Comparison of ENCODE assay signal across 21 cellular contexts in the genomic region with DNA sequence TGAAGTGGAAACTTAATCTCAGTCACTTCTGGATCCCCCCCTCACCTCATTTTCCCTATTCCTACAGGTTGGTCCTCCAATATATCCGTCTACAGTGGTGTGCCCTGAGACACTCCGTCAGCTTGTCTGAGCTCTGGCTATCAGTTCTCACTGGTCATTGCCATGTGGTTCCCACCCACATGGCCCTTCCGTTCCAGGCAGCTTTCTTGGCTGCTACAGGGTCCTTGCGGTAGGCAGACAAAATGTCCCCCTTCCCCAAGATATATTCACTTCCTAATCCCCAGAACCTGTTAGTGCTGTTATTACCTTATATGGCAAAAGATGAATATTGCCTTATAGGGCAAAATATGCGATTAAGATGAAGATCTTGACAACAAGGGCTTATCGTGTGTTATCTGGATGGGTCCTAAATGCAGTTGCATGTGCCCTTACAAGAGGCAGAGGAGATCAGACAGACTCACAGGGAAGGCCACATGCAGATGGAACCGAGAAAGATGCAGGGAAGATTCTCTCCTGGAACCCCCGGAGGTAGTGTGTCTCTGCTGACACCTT. TPM values are rescaled to one million over a fixed set of nuclear protein-coding genes. Genes with fewer than 3 reads are reported as not detected.
"Had no signal": no experiment of that assay in that cellular context is flagged by ENCODE, and none has a peak within 500 bp of the region (broad histone marks: within the 10 kb centered on the region; RNA-seq: fewer than 3 reads in every experiment).

No MANE protein-coding gene starts in this region.

- H3K27ac Mint-ChIP-seq: activated B cell treated with CpG ODN at 0.5 μM for 24 hours; activated CD4-positive, alpha-beta T cell treated with anti-CD3 and anti-CD28 coated beads for 36 hours; activated naive CD8-positive, alpha-beta T cell treated with anti-CD3 and anti-CD28 coated beads, Interleukin-2, amount 50 U/mL, for 24 hours; dendritic cell treated with granulocyte-macrophage colony-stimulating factor and Interleukin-4, amounts not matched to agents 40 ng/mL and 50 ng/mL, for 4 days; immature natural killer cell; natural killer cell; stimulated activated memory B cell treated with anti-CD40 and anti-IgM and Interleukin-4, amounts not matched to agents 10 μg/mL and 1 μg/mL and 100 μg/mL, for 72 hours had no signal

- H3K4me1 Mint-ChIP-seq: activated B cell treated with CpG ODN at 0.5 μM for 24 hours; activated CD4-positive, alpha-beta T cell treated with anti-CD3 and anti-CD28 coated beads for 36 hours; immature natural killer cell; natural killer cell; stimulated activated memory B cell treated with anti-CD40 and anti-IgM and Interleukin-4, amounts not matched to agents 10 μg/mL and 1 μg/mL and 100 μg/mL, for 72 hours had no signal

- H3K36me3 Mint-ChIP-seq: immature natural killer cell; natural killer cell; stimulated activated memory B cell treated with anti-CD40 and anti-IgM and Interleukin-4, amounts not matched to agents 10 μg/mL and 1 μg/mL and 100 μg/mL, for 72 hours had no signal

- H3K36me3 ChIP-seq: left lung, pancreas, right atrium auricular region, vagina had no signal

- H3K4me3 ChIP-seq: left lung, lung, pancreas, psoas muscle, right atrium auricular region, vagina had no signal

- ATAC-seq: activated naive CD8-positive, alpha-beta T cell treated with anti-CD3 and anti-CD28 coated beads, Interleukin-2, amount 50 U/mL, for 24 hours; left lung; natural killer cell; pancreas; psoas muscle; stimulated activated memory B cell treated with anti-CD40 and anti-IgM and Interleukin-4, amounts not matched to agents 10 μg/mL and 1 μg/mL and 100 μg/mL, for 72 hours had no signal

- H3K27me3 ChIP-seq: left lung, pancreas, right atrium auricular region, vagina had no signal

- FAIRE-seq: endometrium, pancreas had no signal

- H3K4me1 ChIP-seq: pancreas, psoas muscle had no signal

- H3K27ac ChIP-seq: left lung, pancreas, psoas muscle, right atrium auricular region had no signal

- H3K4me3 Mint-ChIP-seq: activated B cell treated with CpG ODN at 0.5 μM for 24 hours; activated CD4-positive, alpha-beta T cell treated with anti-CD3 and anti-CD28 coated beads for 36 hours; activated naive CD8-positive, alpha-beta T cell treated with anti-CD3 and anti-CD28 coated beads, Interleukin-2, amount 50 U/mL, for 24 hours; dendritic cell treated with granulocyte-macrophage colony-stimulating factor and Interleukin-4, amounts not matched to agents 40 ng/mL and 50 ng/mL, for 4 days; immature natural killer cell; natural killer cell; stimulated activated memory B cell treated with anti-CD40 and anti-IgM and Interleukin-4, amounts not matched to agents 10 μg/mL and 1 μg/mL and 100 μg/mL, for 72 hours had no signal

- H3K9me3 Mint-ChIP-seq: activated B cell treated with CpG ODN at 0.5 μM for 24 hours; activated naive CD8-positive, alpha-beta T cell treated with anti-CD3 and anti-CD28 coated beads, Interleukin-2, amount 50 U/mL, for 24 hours; dendritic cell treated with granulocyte-macrophage colony-stimulating factor and Interleukin-4, amounts not matched to agents 40 ng/mL and 50 ng/mL, for 4 days; immature natural killer cell; natural killer cell; stimulated activated memory B cell treated with anti-CD40 and anti-IgM and Interleukin-4, amounts not matched to agents 10 μg/mL and 1 μg/mL and 100 μg/mL, for 72 hours had no signal

- DNase-seq: activated B cell treated with CpG ODN at 0.5 μM for 24 hours; activated CD4-positive, alpha-beta T cell treated with anti-CD3 and anti-CD28 coated beads for 36 hours; activated CD4-positive, alpha-beta T cell treated with anti-CD3 and anti-CD28 coated beads, Interleukin-2, amount 50 U/mL, for 4 hours; activated naive CD4-positive, alpha-beta T cell treated with anti-CD3 and anti-CD28 coated beads, Interleukin-2, amount 50 U/mL, for 16 hours; activated naive CD8-positive, alpha-beta T cell treated with anti-CD3 and anti-CD28 coated beads, Interleukin-2, amount 50 U/mL, for 24 hours; activated T-cell treated with anti-CD3 and anti-CD28 coated beads, Interleukin-2, amount 50 U/mL, for 48 hours; effector CD4-positive, alpha-beta T cell; foreskin fibroblast; immature natural killer cell; left lung; midbrain; natural killer cell; pancreas; psoas muscle; stimulated activated CD4-positive, alpha-beta T cell treated with anti-CD3 and anti-CD28 coated beads, Interleukin-2, amount 100 ng/mL, for 24 hours had no signal

- H3K9me3 ChIP-seq: left lung, pancreas, psoas muscle, right atrium auricular region, vagina had no signal

RNA-seq across cellular contexts. Expression of a gene that starts 35.7 kb away (rescaled TPM):
- total RNA-seq: activated B cell treated with CpG ODN at 0.5 μM for 24 hours, natural killer cell had no signal
- polyA plus RNA-seq: immature natural killer cell had no signal
